ENCODE assay signal across 19 cellular contexts in the genomic region with DNA sequence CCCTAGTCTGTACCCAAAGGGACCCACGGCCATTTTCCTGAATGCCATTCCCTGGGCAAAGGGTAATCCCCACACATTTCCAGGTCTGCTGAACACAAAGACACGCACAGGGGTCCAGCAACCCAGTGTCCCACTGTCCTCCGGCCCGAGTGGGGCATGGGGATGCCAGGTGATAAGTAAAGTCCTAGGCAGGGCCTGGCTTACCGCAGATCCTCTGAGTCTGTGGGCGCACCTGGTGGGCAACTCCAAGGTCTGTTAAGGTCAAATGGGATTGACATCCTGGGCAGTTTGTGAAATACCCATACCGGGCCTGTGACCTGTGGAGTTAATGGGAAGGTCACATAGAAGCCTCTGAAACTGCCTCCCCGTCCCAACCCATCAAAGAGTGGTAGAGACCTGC.
A peak's percentile ranks its signal among the peaks of the same experiment; 100 is the strongest.
DNase-seq lines count a peak whose midpoint lies in the region; ATAC-seq, FAIRE-seq and TF ChIP-seq lines count a peak whose summit lies in the region.
"Had no signal": no experiment of that assay in that cellular context is flagged by ENCODE, and none has a peak within 500 bp of the region (broad histone marks: within the 10 kb centered on the region; RNA-seq: fewer than 3 reads in every experiment).

No MANE protein-coding gene starts in this region.

- no peak overlapping the region for H3K4me3 ChIP-seq in Peyer's patch
- H3K4me3 ChIP-seq in neuronal stem cell (ENCODE audit: low read length in 2 of 2) = no peak overlapping the region
- H3K4me3 ChIP-seq in spleen = no peak overlapping the region
- H3K4me3 ChIP-seq: GM23338 had no signal

- H2AK5ac ChIP-seq in neuronal stem cell (ENCODE audit: low read depth, low read length) = no peak overlapping the region

- no peaks in the 10 kb centered on the region for H3K9me3 ChIP-seq in Peyer's patch
- no peaks in the 10 kb centered on the region for H3K9me3 ChIP-seq in neuronal stem cell (replicated peaks in 1 of 2; ENCODE audit: control insufficient read depth in 2 of 2, insufficient read depth in 1 of 2, low read depth in 1 of 2, low read length in 2 of 2)
- no peaks in the 10 kb centered on the region for H3K9me3 ChIP-seq in spleen
- H3K9me3 ChIP-seq: Caco-2 had no signal

- H3K27me3 ChIP-seq in Peyer's patch = no peaks in the 10 kb centered on the region
- peaks cover 0 to 36% (median 0%) of the 10 kb centered on the region in 3 experiments for H3K27me3 ChIP-seq in neuronal stem cell (ENCODE audit: control insufficient read depth in 3 of 3, insufficient read depth in 3 of 3, low read depth in 1 of 3, low read length in 3 of 3)
- no peaks in the 10 kb centered on the region for H3K27me3 ChIP-seq in spleen (replicated peaks in 1 of 7)

- DNase-seq in Peyer's patch (peak in 2 of 3 donors; percentile 8 to 37), islet precursor cell (peak; percentile 32), neuronal stem cell (ENCODE audit: low spot score) (no peak), spleen (peak; percentile 48), SW480 (ENCODE audit: low spot score) (no peak), RCC 7860 (ENCODE audit: low spot score) (no peak), SHP77 treated with DMSO at 0.1 percent for 48 hours (lab: John Stamatoyannopoulos, UW) (no peak)
- DNase-seq: C1 segment of cervical spinal cord; Caco-2; CD4-positive, CD25-positive, alpha-beta regulatory T cell; DMS153; DND-41; H9 had no signal

- H3K23ac ChIP-seq in neuronal stem cell (ENCODE audit: low read depth, low read length, poor library complexity) = no peak overlapping the region

- no peak overlapping the region for H2BK120ac ChIP-seq in neuronal stem cell (ENCODE audit: low read depth, low read length)

- no peak overlapping the region for H4K8ac ChIP-seq in neuronal stem cell (ENCODE audit: low read depth, low read length)

- no peak overlapping the region for H2BK5ac ChIP-seq in neuronal stem cell (ENCODE audit: low read length)

- no peak overlapping the region for H2AFZ ChIP-seq in neuronal stem cell (ENCODE audit: low read length)
- H2AFZ ChIP-seq: GM23338 had no signal

- H3K4ac ChIP-seq in neuronal stem cell (ENCODE audit: low read length) = no peak overlapping the region

- H3K4me1 ChIP-seq in Peyer's patch (no peaks in the 10 kb centered on the region), neuronal stem cell (ENCODE audit: control insufficient read depth in 2 of 2, insufficient read depth in 1 of 2, low read depth in 1 of 2, low read length in 2 of 2) (peaks cover 21 to 29% of the 10 kb centered on the region in 2 donors), spleen (peaks cover 0 to 18% (median 5%) of the 10 kb centered on the region in 6 donors)
- H3K4me1 ChIP-seq: Caco-2 had no signal

- intact Hi-C loops in spleen (cut with DNase I; ENCODE audit: low total_unique reads) = no loop called here

- H3K36me3 ChIP-seq in Peyer's patch (peaks cover 0 to 3% (median 0%) of the 10 kb centered on the region in 3 donors), neuronal stem cell (replicated peaks in 1 of 2; ENCODE audit: control insufficient read depth in 2 of 2, insufficient read depth in 2 of 2, low read length in 2 of 2) (peaks cover 0 to 1% of the 10 kb centered on the region in 2 donors), spleen (peaks cover 0 to 25% (median 4%) of the 10 kb centered on the region in 6 donors)

- no peak overlapping the region for H2BK12ac ChIP-seq in neuronal stem cell (ENCODE audit: low read length)

- H4K91ac ChIP-seq in neuronal stem cell (ENCODE audit: low read depth, low read length, poor library complexity) = no peak overlapping the region

- H3K27ac ChIP-seq in Peyer's patch (no peak overlapping the region), neuronal stem cell (replicated peaks; ENCODE audit: low read length) (no peak overlapping the region), spleen (no peak overlapping the region)

- ATAC-seq in GM18907 (IDR thresholded peaks at IDR 0.05; ENCODE audit: unreplicated experiment) = no peak
- ATAC-seq: CD8-positive, alpha-beta T cell; GM23338; HCT116 had no signal

- H3K18ac ChIP-seq in neuronal stem cell (ENCODE audit: low read length) = peak overlapping the region; percentile 3

- no peaks in the 10 kb centered on the region for H3K79me1 ChIP-seq in neuronal stem cell (ENCODE audit: low read depth, low read length)

- no peak overlapping the region for H3K4me2 ChIP-seq in neuronal stem cell (ENCODE audit: insufficient read depth, low read length, poor library complexity, severe bottlenecking)
- H3K4me2 ChIP-seq: GM23338 had no signal

- TF ChIP-seq POLR2A in Peyer's patch (IDR thresholded peaks at IDR 0.05) (no peak), spleen (IDR thresholded peaks at IDR 0.05) (no peak)

- H2BK15ac ChIP-seq in neuronal stem cell (ENCODE audit: low read length) = no peak overlapping the region

- H3K9ac ChIP-seq in neuronal stem cell (ENCODE audit: low read depth, low read length, poor library complexity) = no peak overlapping the region

- no peak overlapping the region for H3K14ac ChIP-seq in neuronal stem cell (ENCODE audit: low read length)

- no CpG with 5 or more reads among the region's 8 CpGs for WGBS in neuronal stem cell (ENCODE audit: extremely low coverage in 2 of 2, insufficient read length in 2 of 2, insufficient replicate concordance in 1 of 2), 2 donors
- WGBS in spleen, 5 donors = 95 to 98% (median 97%) methylated on average over 8 of the region's 8 CpGs

- FAIRE-seq in RCC 7860 (lab: Jason Lieb, UNC) = no peak
- FAIRE-seq: G401.6, GM12892 had no signal

- TF ChIP-seq CTCF in Peyer's patch (IDR thresholded peaks at IDR 0.05) (no peak), spleen (IDR thresholded peaks at IDR 0.05 in 8 of 11, conservative IDR thresholded peaks at IDR 0.05 in 3 of 11) (no peak)

Comparison
In these comparisons a context has a peak if more than half of its experiments do, and no peak if none do; other contexts are left out.
1. DNase-seq: peak in Peyer's patch (2 of 3), islet precursor cell (single experiment) and spleen (single experiment); none in neuronal stem cell (single experiment), SW480 (single experiment), RCC 7860 (single experiment) and SHP77 treated with DMSO at 0.1 percent for 48 hours (single experiment).